27 cellular contexts compared by ENCODE assay signal in genomic region chr21:21182401-21182800, GRCh38.
"Had no signal": no experiment of that assay in that cellular context is flagged by ENCODE, and none has a peak within 500 bp of the region (broad histone marks: within the 10 kb centered on the region; RNA-seq: fewer than 3 reads in every experiment).

No MANE protein-coding gene starts in this region.

- H3K9me3 ChIP-seq: ascending aorta had no signal

- H3K4me3 Mint-ChIP-seq: activated CD4-positive, alpha-beta memory T cell treated with anti-CD3 and anti-CD28 coated beads for 36 hours; activated CD4-positive, alpha-beta T cell treated with anti-CD3 and anti-CD28 coated beads for 36 hours; activated CD4-positive, alpha-beta T cell treated with anti-CD3 and anti-CD28 coated beads, Interleukin-2, amount 10 ng/mL, durations not matched to agents 24 days and 14 days; activated CD8-positive, alpha-beta T cell treated with anti-CD3 and anti-CD28 coated beads, Interleukin-2, amount 10 ng/mL, durations not matched to agents 7 days and 5 days; activated naive CD4-positive, alpha-beta T cell treated with anti-CD3 and anti-CD28 coated beads, Interleukin-2, amount 10 ng/mL, durations not matched to agents 7 days and 5 days; activated naive CD8-positive, alpha-beta T cell treated with anti-CD3 and anti-CD28 coated beads, Interleukin-2, amount 10 ng/mL, durations not matched to agents 7 days and 5 days; activated T-cell treated with anti-CD3 and anti-CD28 coated beads, Interleukin-2, amount 50 U/mL, for 24 hours; activated T-cell treated with anti-CD3 and anti-CD28 coated beads, Interleukin-2, amount 50 U/mL, for 72 hours; central memory CD8-positive, alpha-beta T cell; dendritic cell treated with granulocyte-macrophage colony-stimulating factor and Interleukin-4, amounts not matched to agents 40 ng/mL and 50 ng/mL, for 4 days; endodermal cell; T-helper 1 cell treated with Interleukin-12 subunit alpha and Interleukin-12 subunit beta and Interleukin-4 antibody, amounts not matched to agents 30 μg/mL and 1 μg/mL, for 36 hours had no signal

- ATAC-seq: activated CD4-positive, alpha-beta T cell treated with anti-CD3 and anti-CD28 coated beads for 36 hours; activated CD8-positive, alpha-beta T cell treated with anti-CD3 and anti-CD28 coated beads, Interleukin-2, amount 10 ng/mL, durations not matched to agents 7 days and 5 days; activated naive CD4-positive, alpha-beta T cell treated with anti-CD3 and anti-CD28 coated beads, Interleukin-2, amount 50 U/mL, for 72 hours; activated T-cell treated with anti-CD3 and anti-CD28 coated beads, Interleukin-2, amount 50 U/mL, for 72 hours; esophagus mucosa had no signal

- H3K27me3 Mint-ChIP-seq: activated CD4-positive, alpha-beta memory T cell treated with anti-CD3 and anti-CD28 coated beads for 36 hours; activated CD4-positive, alpha-beta T cell treated with anti-CD3 and anti-CD28 coated beads for 36 hours; activated naive CD4-positive, alpha-beta T cell treated with anti-CD3 and anti-CD28 coated beads, Interleukin-2, amount 10 ng/mL, durations not matched to agents 7 days and 5 days; activated T-cell treated with anti-CD3 and anti-CD28 coated beads, Interleukin-2, amount 50 U/mL, for 24 hours; central memory CD8-positive, alpha-beta T cell had no signal

- H3K27ac ChIP-seq: ascending aorta, brain microvascular endothelial cell, coronary artery, dorsolateral prefrontal cortex had no signal

- H3K36me3 ChIP-seq: ascending aorta, brain microvascular endothelial cell had no signal

- H3K27me3 ChIP-seq: ascending aorta, brain microvascular endothelial cell, dorsolateral prefrontal cortex had no signal

- H3K4me3 ChIP-seq: ascending aorta, coronary artery, dorsolateral prefrontal cortex had no signal

- H3K36me3 Mint-ChIP-seq: activated CD4-positive, alpha-beta memory T cell treated with anti-CD3 and anti-CD28 coated beads for 36 hours; activated naive CD4-positive, alpha-beta T cell treated with anti-CD3 and anti-CD28 coated beads, Interleukin-2, amount 10 ng/mL, durations not matched to agents 7 days and 5 days; activated naive CD4-positive, alpha-beta T cell treated with anti-CD3 and anti-CD28 coated beads, Interleukin-2, amount 50 U/mL, for 72 hours; activated naive CD8-positive, alpha-beta T cell treated with anti-CD3 and anti-CD28 coated beads, Interleukin-2, amount 10 ng/mL, durations not matched to agents 7 days and 5 days had no signal

- H3K4me1 ChIP-seq: ascending aorta had no signal

- H3K4me1 Mint-ChIP-seq: activated CD4-positive, alpha-beta T cell treated with anti-CD3 and anti-CD28 coated beads for 36 hours; activated naive CD4-positive, alpha-beta T cell treated with anti-CD3 and anti-CD28 coated beads, Interleukin-2, amount 10 ng/mL, durations not matched to agents 7 days and 5 days; activated naive CD8-positive, alpha-beta T cell treated with anti-CD3 and anti-CD28 coated beads, Interleukin-2, amount 10 ng/mL, durations not matched to agents 7 days and 5 days; central memory CD8-positive, alpha-beta T cell; endodermal cell had no signal

- H3K27ac Mint-ChIP-seq: activated CD4-positive, alpha-beta memory T cell treated with anti-CD3 and anti-CD28 coated beads for 36 hours; activated CD4-positive, alpha-beta T cell treated with anti-CD3 and anti-CD28 coated beads for 36 hours; activated CD4-positive, alpha-beta T cell treated with anti-CD3 and anti-CD28 coated beads, Interleukin-2, amount 10 ng/mL, durations not matched to agents 24 days and 14 days; activated CD8-positive, alpha-beta T cell treated with anti-CD3 and anti-CD28 coated beads, Interleukin-2, amount 10 ng/mL, durations not matched to agents 7 days and 5 days; activated naive CD4-positive, alpha-beta T cell treated with anti-CD3 and anti-CD28 coated beads, Interleukin-2, amount 10 ng/mL, durations not matched to agents 7 days and 5 days; activated naive CD4-positive, alpha-beta T cell treated with anti-CD3 and anti-CD28 coated beads, Interleukin-2, amount 50 U/mL, for 72 hours; activated naive CD8-positive, alpha-beta T cell treated with anti-CD3 and anti-CD28 coated beads, Interleukin-2, amount 10 ng/mL, durations not matched to agents 7 days and 5 days; activated T-cell treated with anti-CD3 and anti-CD28 coated beads, Interleukin-2, amount 50 U/mL, for 24 hours; activated T-cell treated with anti-CD3 and anti-CD28 coated beads, Interleukin-2, amount 50 U/mL, for 72 hours; dendritic cell treated with granulocyte-macrophage colony-stimulating factor and Interleukin-4, amounts not matched to agents 40 ng/mL and 50 ng/mL, for 4 days; endodermal cell; T-helper 1 cell treated with Interleukin-12 subunit alpha and Interleukin-12 subunit beta and Interleukin-4 antibody, amounts not matched to agents 30 μg/mL and 1 μg/mL, for 36 hours had no signal

- H3K9me3 Mint-ChIP-seq: activated CD4-positive, alpha-beta memory T cell treated with anti-CD3 and anti-CD28 coated beads for 36 hours; activated CD4-positive, alpha-beta T cell treated with anti-CD3 and anti-CD28 coated beads, Interleukin-2, amount 10 ng/mL, durations not matched to agents 24 days and 14 days; activated naive CD4-positive, alpha-beta T cell treated with anti-CD3 and anti-CD28 coated beads, Interleukin-2, amount 10 ng/mL, durations not matched to agents 7 days and 5 days; activated naive CD4-positive, alpha-beta T cell treated with anti-CD3 and anti-CD28 coated beads, Interleukin-2, amount 50 U/mL, for 72 hours; activated T-cell treated with anti-CD3 and anti-CD28 coated beads, Interleukin-2, amount 50 U/mL, for 24 hours; dendritic cell treated with granulocyte-macrophage colony-stimulating factor and Interleukin-4, amounts not matched to agents 40 ng/mL and 50 ng/mL, for 4 days; endodermal cell; T-helper 1 cell treated with Interleukin-12 subunit alpha and Interleukin-12 subunit beta and Interleukin-4 antibody, amounts not matched to agents 30 μg/mL and 1 μg/mL, for 36 hours had no signal

- DNase-seq: activated CD4-positive, alpha-beta memory T cell treated with anti-CD3 and anti-CD28 coated beads for 36 hours; activated CD4-positive, alpha-beta T cell treated with anti-CD3 and anti-CD28 coated beads for 36 hours; activated CD4-positive, alpha-beta T cell treated with anti-CD3 and anti-CD28 coated beads, Interleukin-2, amount 10 ng/mL, durations not matched to agents 24 days and 14 days; activated CD4-positive, CD25-positive, alpha-beta regulatory T cell; activated CD4-positive, CD25-positive, alpha-beta regulatory T cell treated with anti-CD3 and anti-CD28 coated beads, Interleukin-2, amount 50 U/mL, for 72 hours; activated CD8-positive, alpha-beta memory T cell treated with anti-CD3 and anti-CD28 coated beads, Interleukin-2, amount 50 U/mL, for 48 hours; activated CD8-positive, alpha-beta T cell treated with anti-CD3 and anti-CD28 coated beads, Interleukin-2, amount 10 ng/mL, durations not matched to agents 7 days and 5 days; activated gamma-delta T cell; activated naive CD4-positive, alpha-beta T cell; activated naive CD4-positive, alpha-beta T cell treated with anti-CD3 and anti-CD28 coated beads, Interleukin-2, amount 10 ng/mL, durations not matched to agents 7 days and 5 days; activated naive CD8-positive, alpha-beta T cell treated with anti-CD3 and anti-CD28 coated beads, Interleukin-2, amount 10 ng/mL, durations not matched to agents 7 days and 5 days; activated T-cell treated with anti-CD3 and anti-CD28 coated beads for 4 hours; activated T-cell treated with anti-CD3 and anti-CD28 coated beads, Interleukin-2, amount 50 U/mL, for 24 hours; activated T-cell treated with anti-CD3 and anti-CD28 coated beads, Interleukin-2, amount 50 U/mL, for 72 hours; brain microvascular endothelial cell; dorsolateral prefrontal cortex; effector memory CD4-positive, alpha-beta T cell; endodermal cell; head of caudate nucleus; T-helper 9 cell had no signal
